8 cellular contexts compared by ENCODE assay signal in genomic region chr14:51396222-51396815, GRCh38.
A peak's percentile ranks its signal among the peaks of the same experiment; 100 is the strongest.
DNase-seq lines count a peak whose midpoint lies in the region; ATAC-seq and TF ChIP-seq lines count a peak whose summit lies in the region.

No MANE protein-coding gene starts in this region.

- CTCF ChIA-PET in Calu3 (lab: Charles Lee): interaction anchor here (0.6 to 1.2 kb wide), 2 partner anchors 47 to 843 kb away, joined by 3 to 4 read pairs; no protein-coding TSS in a partner anchor

- peaks cover 50% of the 10 kb centered on the region for H3K4me1 Mint-ChIP-seq in Calu3 (ENCODE audit: low read depth, unreplicated experiment)

- peak overlapping the region; percentile 14 for H3K4me3 ChIP-seq in SJCRH30
- no peak overlapping the region for H3K4me3 ChIP-seq in fibroblast of the aortic adventitia (ENCODE audit: low read depth, low read length)
- no peak overlapping the region for H3K4me3 ChIP-seq in rectal smooth muscle tissue (ENCODE audit: low read length)

- TF ChIP-seq CTCF in Calu3 (IDR thresholded peaks at IDR 0.05; ENCODE audit: unreplicated experiment) (no peak), fibroblast of the aortic adventitia (IDR thresholded peaks at IDR 0.05; ENCODE audit: insufficient read depth, low read length) (no peak)

- BruUV-seq in Calu3 (replicated peaks; lab: Mats Ljungman, UMichigan): no TSS peak

- DNase-seq in Calu3 (peak; percentile 38), SJCRH30 (peak; percentile 41 to 46), fibroblast of the aortic adventitia (ENCODE audit: low read depth) (peak; percentile 98), SIG-M5 treated with dmso at 0.1 percent for 504 hours (lab: John Stamatoyannopoulos, UW; ENCODE audit: unreplicated experiment) (no peak), COLO668 (lab: John Stamatoyannopoulos, UW; ENCODE audit: unreplicated experiment) (no peak), NK-92 (lab: John Stamatoyannopoulos, UW; ENCODE audit: unreplicated experiment) (no peak)

- peak overlapping the region; percentile 95 for H3K27ac Mint-ChIP-seq in Calu3 (ENCODE audit: unreplicated experiment)

- no peaks in the 10 kb centered on the region for H3K9me3 Mint-ChIP-seq in Calu3 (ENCODE audit: low read depth, unreplicated experiment)

- peaks cover 17% of the 10 kb centered on the region for H3K36me3 Mint-ChIP-seq in Calu3 (ENCODE audit: insufficient read depth, unreplicated experiment)

- intact Hi-C loops in Calu3 (cut with micrococcal nuclease; ENCODE audit: unreplicated experiment): loop anchor here (1.0 to 10.0 kb wide), 2 partner anchors 35 to 138 kb away; no protein-coding TSS in a partner anchor

- H3K27me3 Mint-ChIP-seq in Calu3 (ENCODE audit: unreplicated experiment): no peaks in the 10 kb centered on the region

- peak overlapping the region; percentile 73 for H3K27ac ChIP-seq in SJCRH30
- peak overlapping the region; percentile 73 for H3K27ac ChIP-seq in rectal smooth muscle tissue (ENCODE audit: low read depth, low read length)

- no peaks in the 10 kb centered on the region for H3K36me3 ChIP-seq in SJCRH30
- no peaks in the 10 kb centered on the region for H3K36me3 ChIP-seq in rectal smooth muscle tissue (ENCODE audit: control insufficient read depth, insufficient read depth, low read length)

- peaks cover 16% of the 10 kb centered on the region for H3K4me1 ChIP-seq in SJCRH30
- H3K4me1 ChIP-seq in rectal smooth muscle tissue (ENCODE audit: control insufficient read depth, insufficient read depth, low read length): peaks cover 26% of the 10 kb centered on the region

- ATAC-seq in HG03139 (IDR thresholded peaks at IDR 0.05; ENCODE audit: unreplicated experiment): no peak

- H3K27me3 ChIP-seq in SJCRH30 (no peaks in the 10 kb centered on the region), rectal smooth muscle tissue (ENCODE audit: control insufficient read depth, insufficient read depth, low read length) (no peaks in the 10 kb centered on the region)

- H3K4me3 Mint-ChIP-seq in Calu3 (ENCODE audit: low read depth, unreplicated experiment): peak overlapping the region; percentile 51

- no peak overlapping the region for H3K9ac ChIP-seq in rectal smooth muscle tissue (ENCODE audit: low read length)

- H3K9me3 ChIP-seq in SJCRH30 (replicated peaks): no peaks in the 10 kb centered on the region

Comparison
In these comparisons a context has a peak if more than half of its experiments do, and no peak if none do; other contexts are left out.
1. DNase-seq: peak in Calu3 (single experiment), SJCRH30 (2 of 2) and fibroblast of the aortic adventitia (single experiment); none in SIG-M5 treated with dmso at 0.1 percent for 504 hours (single experiment), COLO668 (single experiment) and NK-92 (single experiment).